ENCODE assay signal across 25 cellular contexts in the genomic region with DNA sequence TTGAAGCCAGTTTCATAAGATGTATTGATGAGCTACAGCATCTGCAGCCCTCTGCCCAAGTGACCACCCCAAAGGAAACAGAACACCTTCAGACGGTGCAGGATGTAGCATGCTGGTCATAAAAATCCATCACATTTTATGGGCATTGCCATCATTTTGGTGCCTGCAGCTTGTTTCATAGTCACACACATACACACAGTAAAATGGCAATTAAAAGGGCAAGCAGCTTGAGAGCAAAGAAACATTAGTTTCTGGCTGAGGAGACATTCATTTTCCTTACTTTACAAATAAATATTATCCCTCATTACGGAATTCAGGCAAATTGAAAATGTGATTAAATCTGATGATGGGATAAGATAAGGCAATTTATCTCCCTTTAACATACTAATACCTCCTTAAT.
"Had no signal": no experiment of that assay in that cellular context is flagged by ENCODE, and none has a peak within 500 bp of the region (broad histone marks: within the 10 kb centered on the region; RNA-seq: fewer than 3 reads in every experiment).

No MANE protein-coding gene starts in this region.

- ATAC-seq: effector memory CD8-positive, alpha-beta T cell; esophagus mucosa; foreskin keratinocyte; gastrocnemius medialis; gastroesophageal sphincter; heart left ventricle; heart right ventricle had no signal

- H3K4me3 ChIP-seq: colonic mucosa, coronary artery, dorsolateral prefrontal cortex, esophagus muscularis mucosa, esophagus squamous epithelium, gastrocnemius medialis, gastroesophageal sphincter, heart left ventricle, heart right ventricle, hepatocyte had no signal

- H3K27ac ChIP-seq: colonic mucosa, coronary artery, dorsolateral prefrontal cortex, epithelial cell of prostate, esophagus muscularis mucosa, esophagus squamous epithelium, foreskin keratinocyte, gastrocnemius medialis, gastroesophageal sphincter, heart left ventricle, heart right ventricle, hepatocyte had no signal

- H3K27me3 ChIP-seq: colonic mucosa, hepatocyte had no signal

- H3K36me3 ChIP-seq: colonic mucosa, esophagus muscularis mucosa, esophagus squamous epithelium, gastrocnemius medialis, gastroesophageal sphincter, heart left ventricle, heart right ventricle had no signal

- H3K4me1 ChIP-seq: esophagus muscularis mucosa, gastrocnemius medialis, gastroesophageal sphincter, heart left ventricle, heart right ventricle had no signal

- DNase-seq: colonic mucosa; cortex of kidney; dermis blood vessel endothelial cell; dorsolateral prefrontal cortex; effector CD4-positive, alpha-beta T cell; effector CD8-positive, alpha-beta T cell; effector memory CD4-positive, alpha-beta T cell; effector memory CD8-positive, alpha-beta T cell; endodermal cell; erythroblast; esophagus squamous epithelium; foreskin fibroblast; foreskin keratinocyte; foreskin melanocyte; gastrocnemius medialis; glutamatergic neuron; head of caudate nucleus; heart left ventricle; heart right ventricle had no signal

- H3K9me3 ChIP-seq: colonic mucosa, esophagus muscularis mucosa, esophagus squamous epithelium, gastrocnemius medialis, gastroesophageal sphincter, heart left ventricle, heart right ventricle had no signal
